27 cellular contexts compared by ENCODE assay signal in genomic region chr5:25881318-25882036, GRCh38.
"Had no signal": no experiment of that assay in that cellular context is flagged by ENCODE, and none has a peak within 500 bp of the region (broad histone marks: within the 10 kb centered on the region; RNA-seq: fewer than 3 reads in every experiment).

No MANE protein-coding gene starts in this region.

- H3K27ac ChIP-seq: stomach, suprapubic skin, testis, thoracic aorta, thyroid gland, tibial artery, tibial nerve, transverse colon, upper lobe of left lung, upper lobe of right lung, uterus, vagina had no signal

- H3K4me3 ChIP-seq: stomach, suprapubic skin, testis, thoracic aorta, thyroid gland, tibial artery, tibial nerve, transverse colon, upper lobe of left lung, upper lobe of right lung, uterus, vagina had no signal

- H3K36me3 ChIP-seq: stomach, suprapubic skin, thoracic aorta, thyroid gland, tibial artery, tibial nerve, transverse colon, upper lobe of left lung, upper lobe of right lung, uterus, vagina had no signal

- H3K9me3 ChIP-seq: suprapubic skin, testis, thoracic aorta, thyroid gland, tibial artery, tibial nerve, upper lobe of left lung, upper lobe of right lung, uterus, vagina had no signal

- DNase-seq: stimulated activated CD4-positive, alpha-beta T cell treated with anti-CD3 and anti-CD28 coated beads, Interleukin-2, amount 100 ng/mL, for 48 hours; stimulated activated CD4-positive, alpha-beta T cell treated with anti-CD3 and anti-CD28 coated beads, Interleukin-4, amount 100 ng/mL, for 1 hour; stimulated activated CD4-positive, alpha-beta T cell treated with anti-CD3 and anti-CD28 coated beads, Interleukin-4, amount 100 ng/mL, for 24 hours; stimulated activated CD4-positive, alpha-beta T cell treated with anti-CD3 and anti-CD28 coated beads, Interleukin-4, amount 100 ng/mL, for 4 hours; stimulated activated CD8-positive, alpha-beta memory T cell treated with anti-CD3 and anti-CD28 coated beads, Interleukin-4, amount 100 ng/mL, for 48 hours; stimulated activated naive B cell treated with anti-CD40 and anti-IgM and Interleukin-4, amounts not matched to agents 10 μg/mL and 1 μg/mL and 100 μg/mL, for 72 hours; stimulated activated naive CD4-positive, alpha-beta T cell; stimulated activated naive CD4-positive, alpha-beta T cell treated with Interleukin-2 at 50 U/mL for 16 hours; stimulated activated naive CD8-positive, alpha-beta T cell treated with anti-CD3 and anti-CD28 coated beads, Interleukin-15, amount 100 ng/mL, for 72 hours; stimulated activated naive CD8-positive, alpha-beta T cell treated with anti-CD3 and anti-CD28 coated beads, Interleukin-15, Interleukin-2, amounts not matched to agents 100 U/mL and 50 U/mL, for 24 hours; stomach; substantia nigra; testis; thyroid gland; tibial artery; transverse colon; trophoblast cell; upper lobe of left lung; upper lobe of right lung; uterus had no signal

- ATAC-seq: stimulated activated effector memory CD8-positive, alpha-beta T cell treated with anti-CD3 and anti-CD28 coated beads, Interleukin-12 subunit alpha, Interleukin-12 subunit beta, amount 100 ng/mL, for 72 hours; stimulated activated memory B cell treated with anti-CD40 and anti-IgM and Interleukin-4, amounts not matched to agents 10 μg/mL and 1 μg/mL and 100 μg/mL, for 72 hours; stimulated activated naive B cell treated with anti-CD40 and anti-IgM and Interleukin-4, amounts not matched to agents 10 μg/mL and 1 μg/mL and 100 μg/mL, for 72 hours; stimulated activated naive CD8-positive, alpha-beta T cell treated with anti-CD3 and anti-CD28 coated beads, Interleukin-15, amount 100 ng/mL, for 72 hours; stimulated activated naive CD8-positive, alpha-beta T cell treated with anti-CD3 and anti-CD28 coated beads, Interleukin-15, Interleukin-2, amounts not matched to agents 100 U/mL and 50 U/mL, for 24 hours; upper lobe of right lung had no signal

- H3K27me3 ChIP-seq: stomach, suprapubic skin, testis, thyroid gland, tibial artery, tibial nerve, transverse colon, upper lobe of left lung, upper lobe of right lung, uterus, vagina had no signal

- H3K4me1 ChIP-seq: stomach, suprapubic skin, testis, thyroid gland, tibial artery, tibial nerve, transverse colon, upper lobe of left lung, upper lobe of right lung, uterus, vagina had no signal

- FAIRE-seq: urothelium cell line had no signal
